Comparison of ENCODE assay signal across 23 cellular contexts in genomic region chr5:58786035-58786434, GRCh38.
A peak's percentile ranks its signal among the peaks of the same experiment; 100 is the strongest.
DNase-seq lines count a peak whose midpoint lies in the region; ATAC-seq and TF ChIP-seq lines count a peak whose summit lies in the region.
"Had no signal": no experiment of that assay in that cellular context is flagged by ENCODE, and none has a peak within 500 bp of the region (broad histone marks: within the 10 kb centered on the region; RNA-seq: fewer than 3 reads in every experiment).

No MANE protein-coding gene starts in this region.

- TF ChIP-seq CTCF in CD14-positive monocyte (IDR thresholded peaks at IDR 0.05), result no peak

- peaks cover 0 to 3% (median 2%) of the 10 kb centered on the region in 3 donors for H3K27me3 Mint-ChIP-seq in CD14-positive monocyte (ENCODE audit: low read depth in 3 of 3)

- intact Hi-C loops in CD14-positive monocyte (cut with micrococcal nuclease), result no loop called here

- H3K4me1 Mint-ChIP-seq in CD14-positive monocyte, result peaks cover 9% of the 10 kb centered on the region
- H3K4me1 Mint-ChIP-seq: activated CD8-positive, alpha-beta memory T cell treated with anti-CD3 and anti-CD28 coated beads, Interleukin-2, amount 10 ng/mL, durations not matched to agents 7 days and 5 days had no signal

- no peak for DNase-seq in CD14-positive monocyte (ENCODE audit: low spot score)
- DNase-seq in NCI-H748 treated with DMSO at 0.1 percent for 48 hours (lab: John Stamatoyannopoulos, UW), result no peak
- no peak for DNase-seq in SIG-M5 treated with dmso at 0.1 percent for 504 hours (lab: John Stamatoyannopoulos, UW; ENCODE audit: unreplicated experiment)
- no peak for DNase-seq in activated CD8-positive, alpha-beta memory T cell treated with anti-CD3 and anti-CD28 coated beads, Interleukin-2, amount 50 U/mL, for 4 hours
- no peak for DNase-seq in NCI-H146 treated with DMSO at 0.1 percent for 48 hours (lab: John Stamatoyannopoulos, UW; ENCODE audit: unreplicated experiment)
- DNase-seq: activated CD4-positive, CD25-positive, alpha-beta regulatory T cell treated with anti-CD3 and anti-CD28 coated beads, Interleukin-2, amount 50 U/mL, for 72 hours; activated CD8-positive, alpha-beta memory T cell treated with anti-CD3 and anti-CD28 coated beads, Interleukin-2, amount 10 ng/mL, durations not matched to agents 7 days and 5 days; activated effector memory CD4-positive, alpha-beta T cell treated with anti-CD3 and anti-CD28 coated beads, Interleukin-2, amount 50 U/mL, for 16 hours; anterior cingulate cortex; C1 segment of cervical spinal cord; cerebellar nuclear complex; midbrain; NCI-H187 treated with DMSO at 0.1 percent for 48 hours; NCI-H510A; retina; stimulated activated naive CD4-positive, alpha-beta T cell treated with Interleukin-2 at 50 U/mL for 16 hours; T-helper 9 cell; upper lobe of right lung had no signal

- no peak overlapping the region for H3K27ac Mint-ChIP-seq in CD14-positive monocyte
- H3K27ac Mint-ChIP-seq: activated CD8-positive, alpha-beta memory T cell treated with anti-CD3 and anti-CD28 coated beads, Interleukin-2, amount 10 ng/mL, durations not matched to agents 7 days and 5 days had no signal

- H3K4me3 Mint-ChIP-seq in CD14-positive monocyte, result peak overlapping the region; percentile 71 to 88
- H3K4me3 Mint-ChIP-seq: activated CD8-positive, alpha-beta memory T cell treated with anti-CD3 and anti-CD28 coated beads, Interleukin-2, amount 10 ng/mL, durations not matched to agents 7 days and 5 days; GM23338 had no signal

- H3K36me3 Mint-ChIP-seq in CD14-positive monocyte, result no peaks in the 10 kb centered on the region
- H3K36me3 Mint-ChIP-seq: activated CD8-positive, alpha-beta memory T cell treated with anti-CD3 and anti-CD28 coated beads, Interleukin-2, amount 10 ng/mL, durations not matched to agents 7 days and 5 days had no signal

- peaks cover 0 to 3% (median 0%) of the 10 kb centered on the region in 7 donors for H3K9me3 Mint-ChIP-seq in CD14-positive monocyte
- H3K9me3 Mint-ChIP-seq: GM23338 had no signal

- ATAC-seq in GM19438 (IDR thresholded peaks at IDR 0.05; ENCODE audit: low read depth, unreplicated experiment), result peak; percentile 97
- ATAC-seq in HG02623 (IDR thresholded peaks at IDR 0.05; ENCODE audit: unreplicated experiment), result peak; percentile 47
- ATAC-seq in HG03175 (IDR thresholded peaks at IDR 0.05; ENCODE audit: unreplicated experiment), result peak; percentile 86
- ATAC-seq: activated CD8-positive, alpha-beta memory T cell treated with anti-CD3 and anti-CD28 coated beads, Interleukin-2, amount 10 ng/mL, durations not matched to agents 7 days and 5 days; HepG2; upper lobe of right lung had no signal

Comparison
In these comparisons a context has a peak if more than half of its experiments do, and no peak if none do; other contexts are left out.
1. ATAC-seq: peak in every context shown above with its lines; median percentile 97 in GM19438; 86 in HG03175; 47 in HG02623.